7 cellular contexts compared by ENCODE assay signal in the genomic region with DNA sequence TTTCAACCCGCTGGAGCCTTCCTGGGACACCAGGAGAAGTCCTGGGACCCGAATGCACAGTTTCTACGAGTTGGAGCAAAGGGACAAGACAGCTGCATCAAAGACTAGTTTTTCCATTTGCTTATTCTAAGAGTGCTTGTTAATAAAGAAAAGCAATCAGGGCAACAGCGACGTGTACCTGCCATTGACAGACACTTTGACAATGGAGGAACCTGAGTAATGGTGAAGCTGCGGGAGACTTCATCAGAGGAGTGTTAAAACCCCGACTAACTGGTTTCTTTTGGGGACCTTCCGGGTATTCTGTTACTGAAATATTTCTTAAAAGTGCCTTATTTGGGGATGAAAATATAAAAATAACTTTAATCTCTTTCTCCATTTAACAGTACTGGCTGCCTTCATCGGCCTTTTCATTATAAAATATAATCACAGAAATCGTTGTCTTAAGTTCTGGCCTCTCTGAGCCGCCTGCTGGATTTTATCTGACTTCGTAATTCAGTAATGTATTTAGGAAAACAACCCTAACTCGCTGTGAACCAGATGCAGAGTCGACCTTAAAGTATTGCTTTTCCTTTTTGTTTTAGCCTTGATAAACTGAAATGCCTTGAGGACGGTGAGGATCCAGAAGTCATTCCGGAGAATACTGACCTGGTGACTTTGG. TPM values are rescaled to one million over a fixed set of nuclear protein-coding genes. Genes with fewer than 3 reads are reported as not detected.
DNase-seq lines count a peak whose midpoint lies in the region; ATAC-seq lines count a peak whose summit lies in the region.

No MANE protein-coding gene starts in this region.

- H3K4me1 ChIP-seq in ES-I3 (ENCODE audit: insufficient read depth, low read length): peaks cover 3% of the 10 kb centered on the region; the same call in 1 of the 2 replicates
- H3K4me1 ChIP-seq in Karpas-422 (ENCODE audit: low read length): peaks cover 43% of the 10 kb centered on the region
- peaks cover 4% of the 10 kb centered on the region; the same call in 1 of the 2 replicates for H3K4me1 ChIP-seq in iPS-20b (ENCODE audit: insufficient read depth, low read length)

- DNase-seq in Karpas-422 (peak; percentile 67), NCI-H2171 treated with DMSO at 0.1 percent for 48 hours (lab: John Stamatoyannopoulos, UW) (no peak), H4 (ENCODE audit: low spot score) (no peak)
- DNase-seq in stimulated activated effector memory CD8-positive, alpha-beta T cell treated with anti-CD3 and anti-CD28 coated beads, Interleukin-12 subunit alpha, Interleukin-12 subunit beta, amount 100 ng/mL, for 72 hours (ENCODE audit: low spot score in 2 of 2): no peak

- no peak for ATAC-seq in stimulated activated effector memory CD8-positive, alpha-beta T cell treated with anti-CD3 and anti-CD28 coated beads, Interleukin-12 subunit alpha, Interleukin-12 subunit beta, amount 100 ng/mL, for 72 hours

- H3K36me3 ChIP-seq in ES-I3 (ENCODE audit: insufficient read depth, low read length): peaks cover 12% of the 10 kb centered on the region
- peaks cover 32% of the 10 kb centered on the region for H3K36me3 ChIP-seq in Karpas-422 (ENCODE audit: insufficient read depth, low read length)
- H3K36me3 ChIP-seq in iPS-20b (ENCODE audit: insufficient read depth, low read depth, low read length): peaks cover 38% of the 10 kb centered on the region

- peak overlapping the region; percentile 59 for H3K27ac Mint-ChIP-seq in activated naive CD4-positive, alpha-beta T cell treated with anti-CD3 and anti-CD28 coated beads, Interleukin-2, amount 50 U/mL, for 24 hours
- peak overlapping the region; percentile 97 for H3K27ac Mint-ChIP-seq in stimulated activated effector memory CD8-positive, alpha-beta T cell treated with anti-CD3 and anti-CD28 coated beads, Interleukin-12 subunit alpha, Interleukin-12 subunit beta, amount 100 ng/mL, for 72 hours

- peaks cover 54% of the 10 kb centered on the region for H3K4me1 Mint-ChIP-seq in activated naive CD4-positive, alpha-beta T cell treated with anti-CD3 and anti-CD28 coated beads, Interleukin-2, amount 50 U/mL, for 24 hours
- H3K4me1 Mint-ChIP-seq in stimulated activated effector memory CD8-positive, alpha-beta T cell treated with anti-CD3 and anti-CD28 coated beads, Interleukin-12 subunit alpha, Interleukin-12 subunit beta, amount 100 ng/mL, for 72 hours: peaks cover 29% of the 10 kb centered on the region

- peak overlapping the region; percentile 88 for H3K4me2 ChIP-seq in Karpas-422 (ENCODE audit: low read depth, low read length, poor library complexity, severe bottlenecking)

- no peaks in the 10 kb centered on the region for H3K27me3 ChIP-seq in Karpas-422 (ENCODE audit: low read length)
- no peaks in the 10 kb centered on the region for H3K27me3 ChIP-seq in iPS-20b (ENCODE audit: insufficient read depth, low read length)

- H3K27me3 Mint-ChIP-seq in activated naive CD4-positive, alpha-beta T cell treated with anti-CD3 and anti-CD28 coated beads, Interleukin-2, amount 50 U/mL, for 24 hours: no peaks in the 10 kb centered on the region

- H3K9me3 Mint-ChIP-seq in activated naive CD4-positive, alpha-beta T cell treated with anti-CD3 and anti-CD28 coated beads, Interleukin-2, amount 50 U/mL, for 24 hours: no peaks in the 10 kb centered on the region
- no peaks in the 10 kb centered on the region for H3K9me3 Mint-ChIP-seq in stimulated activated effector memory CD8-positive, alpha-beta T cell treated with anti-CD3 and anti-CD28 coated beads, Interleukin-12 subunit alpha, Interleukin-12 subunit beta, amount 100 ng/mL, for 72 hours

- peaks cover 57% of the 10 kb centered on the region for H3K79me2 ChIP-seq in Karpas-422 (ENCODE audit: low read length)

- no peaks in the 10 kb centered on the region for H3K9me3 ChIP-seq in ES-I3 (ENCODE audit: control insufficient read depth, insufficient read depth, low read length)
- no peaks in the 10 kb centered on the region for H3K9me3 ChIP-seq in Karpas-422 (ENCODE audit: low read length)
- no peaks in the 10 kb centered on the region for H3K9me3 ChIP-seq in iPS-20b (ENCODE audit: insufficient read depth, low read depth, low read length)

- H4K20me1 ChIP-seq in Karpas-422 (ENCODE audit: insufficient read depth, low read depth, low read length): no peaks in the 10 kb centered on the region

- H2AFZ ChIP-seq in Karpas-422 (ENCODE audit: low read length): peak overlapping the region; percentile 59; the same call in 1 of the 2 replicates

- peak overlapping the region; percentile 95 for H3K4me3 Mint-ChIP-seq in activated naive CD4-positive, alpha-beta T cell treated with anti-CD3 and anti-CD28 coated beads, Interleukin-2, amount 50 U/mL, for 24 hours
- peak overlapping the region; percentile 85 for H3K4me3 Mint-ChIP-seq in stimulated activated effector memory CD8-positive, alpha-beta T cell treated with anti-CD3 and anti-CD28 coated beads, Interleukin-12 subunit alpha, Interleukin-12 subunit beta, amount 100 ng/mL, for 72 hours

- no peaks in the 10 kb centered on the region for H3K9me2 ChIP-seq in Karpas-422 (replicated peaks; ENCODE audit: insufficient read depth, low read length)

- peak overlapping the region; percentile 87 for H3K4me3 ChIP-seq in Karpas-422 (ENCODE audit: low read length)
- H3K4me3 ChIP-seq in iPS-20b (ENCODE audit: low read length): peak overlapping the region; percentile 97

- H3K9ac ChIP-seq in ES-I3 (ENCODE audit: low read depth, low read length) (peak overlapping the region; percentile 80), Karpas-422 (ENCODE audit: low read length) (peak overlapping the region; percentile 82), iPS-20b (ENCODE audit: low read depth, low read length) (peak overlapping the region; percentile 84)

- H3K36me3 Mint-ChIP-seq in activated naive CD4-positive, alpha-beta T cell treated with anti-CD3 and anti-CD28 coated beads, Interleukin-2, amount 50 U/mL, for 24 hours: peaks cover 9% of the 10 kb centered on the region
- H3K36me3 Mint-ChIP-seq in stimulated activated effector memory CD8-positive, alpha-beta T cell treated with anti-CD3 and anti-CD28 coated beads, Interleukin-12 subunit alpha, Interleukin-12 subunit beta, amount 100 ng/mL, for 72 hours: peaks cover 55% of the 10 kb centered on the region

- H3K27ac ChIP-seq in Karpas-422 (ENCODE audit: low read length) (peak overlapping the region; percentile 29; the same call in 1 of the 2 replicates), iPS-20b (ENCODE audit: low read length) (peak overlapping the region; percentile 67)

RNA-seq across cellular contexts. Expression of a gene that starts 0.8 kb away (rescaled TPM):
- total RNA-seq in Karpas-422 (2014; rRNA removed; shearing (Covaris generic); ENCODE audit: low replicate concordance): 53.4 and 63.0 TPM in 2 replicates
- 16.6 and 24.3 TPM in 2 replicates for total RNA-seq in H4 (2014; rRNA removed; shearing (Covaris generic))
